ENCODE assay signal across 20 cellular contexts in the genomic region with DNA sequence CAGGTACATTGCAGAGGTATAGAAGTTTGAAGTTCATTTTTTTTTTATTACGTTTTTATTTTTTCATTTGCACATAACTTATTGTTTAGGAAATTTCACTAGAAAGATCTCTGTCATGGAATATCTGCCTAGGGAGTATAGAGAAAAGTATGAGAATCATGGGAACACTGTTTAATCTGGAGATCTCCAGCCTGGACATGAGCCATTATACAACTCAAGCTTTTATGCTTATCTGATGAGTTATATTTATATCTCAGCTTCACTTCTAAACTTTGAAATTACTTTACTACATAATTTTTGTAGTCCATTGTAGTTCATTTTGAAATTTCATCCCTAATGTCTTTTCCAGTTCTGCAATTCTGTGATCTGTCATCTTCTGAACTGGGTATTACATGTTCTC.
DNase-seq lines count a peak whose midpoint lies in the region; ATAC-seq, FAIRE-seq and TF ChIP-seq lines count a peak whose summit lies in the region.
"Had no signal": no experiment of that assay in that cellular context is flagged by ENCODE, and none has a peak within 500 bp of the region (broad histone marks: within the 10 kb centered on the region; RNA-seq: fewer than 3 reads in every experiment).

No MANE protein-coding gene starts in this region.

- DNase-seq in EH (ENCODE audit: low read depth) (peak; percentile 61), M059J (ENCODE audit: low read depth) (peak; percentile 19), adipocyte (ENCODE audit: low read depth) (peak; percentile 29), mesenchymal stem cell (peak; percentile 20), frontal cortex (ENCODE audit: low spot score in 2 of 2) (no peak), T-helper 2 cell (no peak), NCI-H2107 (lab: John Stamatoyannopoulos, UW) (no peak), upper lobe of right lung (no peak)
- DNase-seq: 8988T; Calu3; CD8-positive, alpha-beta T cell; DMS79 treated with DMSO at 0.1 percent for 48 hours; EL; HCEC 1CT; KBM-7 had no signal

- no peak overlapping the region for H2BK120ac ChIP-seq in mesenchymal stem cell (ENCODE audit: low read depth, low read length)

- FAIRE-seq in frontal cortex (lab: Jason Lieb, UNC), result no peak
- FAIRE-seq: GM12878, H54, HTR-8/SVneo had no signal

- H3K14ac ChIP-seq in mesenchymal stem cell (ENCODE audit: low read length in 2 of 2), result no peak overlapping the region

- no peak overlapping the region for H2BK15ac ChIP-seq in mesenchymal stem cell (ENCODE audit: low read depth, poor library complexity, severe bottlenecking)

- H3K4ac ChIP-seq in mesenchymal stem cell (ENCODE audit: low read depth in 1 of 2, low read length in 2 of 2), result no peak overlapping the region

- H4K91ac ChIP-seq in mesenchymal stem cell (ENCODE audit: low read length), result no peak overlapping the region

- H3K4me3 ChIP-seq in adipocyte (ENCODE audit: low read length) (no peak overlapping the region), mesenchymal stem cell (ENCODE audit: insufficient read depth in 1 of 2, low read depth in 1 of 2, low read length in 2 of 2) (no peak overlapping the region), upper lobe of right lung (no peak overlapping the region)
- H3K4me3 ChIP-seq: BLaER1 treated with 17β-estradiol and CSF1 and Interleukin-3, amounts not matched to agents 10 nM and 100 nM; GM12878; GM23338 had no signal

- intact Hi-C loops in upper lobe of right lung (cut with DNase I), result no loop called here

- H3K9me3 ChIP-seq in adipocyte (ENCODE audit: control insufficient read depth, low read length), result no peaks in the 10 kb centered on the region
- H3K9me3 ChIP-seq in mesenchymal stem cell (ENCODE audit: control insufficient read depth, low read length), result no peaks in the 10 kb centered on the region
- H3K9me3 ChIP-seq in upper lobe of right lung, result no peaks in the 10 kb centered on the region
- H3K9me3 ChIP-seq: BLaER1 treated with 17β-estradiol and CSF1 and Interleukin-3, amounts not matched to agents 10 nM and 100 nM had no signal

- no CpG with 5 or more reads among the region's 1 CpG for WGBS in mesenchymal stem cell

- no peak overlapping the region for H3K18ac ChIP-seq in mesenchymal stem cell (ENCODE audit: low read depth in 1 of 2, low read length in 2 of 2)

- no peak for ATAC-seq in upper lobe of right lung
- ATAC-seq: CD8-positive, alpha-beta T cell; GM12878; GM23338 had no signal

- H3K27me3 ChIP-seq in adipocyte (replicated peaks; ENCODE audit: control insufficient read depth, insufficient read depth, low read length) (no peaks in the 10 kb centered on the region), mesenchymal stem cell (ENCODE audit: control insufficient read depth in 1 of 2, insufficient read depth in 1 of 2, low read length in 2 of 2) (no peaks in the 10 kb centered on the region), upper lobe of right lung (no peaks in the 10 kb centered on the region)
- H3K27me3 ChIP-seq: BLaER1 treated with 17β-estradiol and CSF1 and Interleukin-3, amounts not matched to agents 10 nM and 100 nM had no signal

- H3K36me3 ChIP-seq in adipocyte (ENCODE audit: control insufficient read depth, insufficient read depth, low read length, severe bottlenecking) (no peaks in the 10 kb centered on the region), mesenchymal stem cell (ENCODE audit: control insufficient read depth in 1 of 2, insufficient read depth in 2 of 2, low read depth in 1 of 2, low read length in 2 of 2) (no peaks in the 10 kb centered on the region), upper lobe of right lung (no peaks in the 10 kb centered on the region)
- H3K36me3 ChIP-seq: BLaER1 treated with 17β-estradiol and CSF1 and Interleukin-3, amounts not matched to agents 10 nM and 100 nM had no signal

- no peak for TF ChIP-seq CTCF in upper lobe of right lung (IDR thresholded peaks at IDR 0.05)

- no peak overlapping the region for H3K27ac ChIP-seq in mesenchymal stem cell (ENCODE audit: low read length, poor library complexity, severe bottlenecking)
- H3K27ac ChIP-seq in upper lobe of right lung, result no peak overlapping the region
- H3K27ac ChIP-seq: BLaER1 treated with 17β-estradiol and CSF1 and Interleukin-3, amounts not matched to agents 10 nM and 100 nM had no signal

- H3K23ac ChIP-seq in mesenchymal stem cell (ENCODE audit: low read length in 2 of 2), result no peak overlapping the region

- no peaks in the 10 kb centered on the region for H3K79me1 ChIP-seq in mesenchymal stem cell (replicated peaks; ENCODE audit: low read length, poor library complexity, severe bottlenecking)

- peaks cover 15% of the 10 kb centered on the region for H3K4me1 ChIP-seq in adipocyte (ENCODE audit: control insufficient read depth, insufficient read depth, low read length)
- H3K4me1 ChIP-seq in mesenchymal stem cell (ENCODE audit: control insufficient read depth, insufficient read depth, low read depth, low read length), result no peaks in the 10 kb centered on the region
- no peaks in the 10 kb centered on the region for H3K4me1 ChIP-seq in upper lobe of right lung

- no peak overlapping the region for H2AK5ac ChIP-seq in mesenchymal stem cell (ENCODE audit: low read length, severe bottlenecking)

- H2BK5ac ChIP-seq in mesenchymal stem cell (ENCODE audit: low read depth, low read length, poor library complexity, severe bottlenecking), result no peak overlapping the region

- no peak overlapping the region for H2AFZ ChIP-seq in mesenchymal stem cell (ENCODE audit: low read depth, low read length)
- H2AFZ ChIP-seq: GM23338 had no signal

- no peak overlapping the region for H2BK12ac ChIP-seq in mesenchymal stem cell (ENCODE audit: low read length in 2 of 2)

- H3K4me2 ChIP-seq in mesenchymal stem cell (ENCODE audit: low read length, poor library complexity, severe bottlenecking), result no peak overlapping the region
- H3K4me2 ChIP-seq: BLaER1 treated with 17β-estradiol and CSF1 and Interleukin-3, amounts not matched to agents 10 nM and 100 nM; GM23338 had no signal

- no peak overlapping the region for H4K8ac ChIP-seq in mesenchymal stem cell (ENCODE audit: low read length)

- no peak overlapping the region for H3K9ac ChIP-seq in adipocyte (ENCODE audit: low read length)
- no peak overlapping the region for H3K9ac ChIP-seq in mesenchymal stem cell (ENCODE audit: low read length)
- H3K9ac ChIP-seq: BLaER1 treated with 17β-estradiol and CSF1 and Interleukin-3, amounts not matched to agents 10 nM and 100 nM had no signal

Comparison
In these comparisons a context has a peak if more than half of its experiments do, and no peak if none do; other contexts are left out.
1. DNase-seq: peak in EH (single experiment), M059J (single experiment), adipocyte (single experiment) and mesenchymal stem cell (single experiment); none in frontal cortex (0 of 2), T-helper 2 cell (0 of 5), NCI-H2107 (single experiment) and upper lobe of right lung (single experiment).